ENCODE assay signal across 7 cellular contexts in genomic region chr7:3089493-3089892, GRCh38. TPM values are rescaled to one million over a fixed set of nuclear protein-coding genes. Genes with fewer than 3 reads are reported as not detected.
DNase-seq lines count a peak whose midpoint lies in the region; ATAC-seq, FAIRE-seq and TF ChIP-seq lines count a peak whose summit lies in the region.

No MANE protein-coding gene starts in this region.

- H3K4me1 ChIP-seq in Loucy (ENCODE audit: insufficient read depth, low read length, poor library complexity, severe bottlenecking) = peaks cover 33% of the 10 kb centered on the region

- H3K79me2 ChIP-seq in Loucy (ENCODE audit: insufficient read depth, low read length) = no peaks in the 10 kb centered on the region

- no peak for ATAC-seq in HG02973 (IDR thresholded peaks at IDR 0.05; ENCODE audit: unreplicated experiment)

- H3K4me3 ChIP-seq in Loucy (ENCODE audit: low read length, poor library complexity, severe bottlenecking) (no peak overlapping the region), choroid plexus epithelial cell (ENCODE audit: low read depth, low read length) (no peak overlapping the region)

- H3K4me1 Mint-ChIP-seq in nephron progenitor cell = peaks cover 22% of the 10 kb centered on the region

- H3K9ac ChIP-seq in Loucy (ENCODE audit: low read depth, low read length, poor library complexity, severe bottlenecking) = no peak overlapping the region

- H3K27me3 ChIP-seq in Loucy (ENCODE audit: insufficient read depth, low read length, poor library complexity, severe bottlenecking) = no peaks in the 10 kb centered on the region

- peaks cover 20% of the 10 kb centered on the region for H3K27me3 Mint-ChIP-seq in nephron progenitor cell (ENCODE audit: low read depth, poor library complexity)

- H3K4me2 ChIP-seq in Loucy (ENCODE audit: low read depth, low read length, poor library complexity, severe bottlenecking) = no peak overlapping the region

- peak; percentile 39 for TF ChIP-seq CTCF in GM10266 (IDR thresholded peaks at IDR 0.05; ENCODE audit: control insufficient read depth, insufficient read depth, low read depth, missing control alignments)
- TF ChIP-seq CTCF in Loucy (conservative IDR thresholded peaks at IDR 0.05; ENCODE audit: low read length) = peak; percentile 88
- peak; percentile 58 for TF ChIP-seq CTCF in choroid plexus epithelial cell (conservative IDR thresholded peaks at IDR 0.05; ENCODE audit: low read depth, low read length)
- TF ChIP-seq CTCF in nephron progenitor cell (IDR thresholded peaks at IDR 0.05) = peak; percentile 67

- H3K9me3 Mint-ChIP-seq in nephron progenitor cell = peaks cover 1% of the 10 kb centered on the region

- H3K4me3 Mint-ChIP-seq in nephron progenitor cell = no peak overlapping the region

- H2AFZ ChIP-seq in Loucy (ENCODE audit: low read length) = no peak overlapping the region

- H4K20me1 ChIP-seq in Loucy (ENCODE audit: insufficient read depth, low read length, poor library complexity, severe bottlenecking) = no peaks in the 10 kb centered on the region

- DNase-seq in GM10266 (ENCODE audit: extremely low spot score) (no peak), choroid plexus epithelial cell (ENCODE audit: low read depth) (peak; percentile 34), nephron progenitor cell (peak; percentile 50), NCI-H226 (no peak), frontal cortex (ENCODE audit: low spot score in 2 of 2) (no peak)

- FAIRE-seq in frontal cortex (lab: Jason Lieb, UNC) = no peak

- H3K36me3 ChIP-seq in Loucy (ENCODE audit: insufficient read depth, low read length) = no peaks in the 10 kb centered on the region

- no peak overlapping the region for H3K27ac Mint-ChIP-seq in nephron progenitor cell

- no peaks in the 10 kb centered on the region for H3K9me3 ChIP-seq in Loucy (ENCODE audit: insufficient read depth, low read depth, low read length)

- H3F3A ChIP-seq in Loucy (ENCODE audit: low read depth) = peaks cover 14% of the 10 kb centered on the region

- no peaks in the 10 kb centered on the region for H3K9me2 ChIP-seq in Loucy (replicated peaks; ENCODE audit: low read depth, low read length)

- H3K36me3 Mint-ChIP-seq in nephron progenitor cell (ENCODE audit: low read depth) = no peaks in the 10 kb centered on the region

RNA-seq across cellular contexts. Expression of gene CARD11, which starts 45.8 kb away (rescaled TPM):
- 0.41 TPM for total RNA-seq in frontal cortex

Comparison
In these comparisons a context has a peak if more than half of its experiments do, and no peak if none do; other contexts are left out.
1. DNase-seq: peak in choroid plexus epithelial cell (single experiment) and nephron progenitor cell (single experiment); none in GM10266 (single experiment), NCI-H226 (single experiment) and frontal cortex (0 of 2).
2. Peak in every context shown above with its lines, with median percentiles within 50 percentile points of each other: CTCF ChIP-seq.